12 cellular contexts compared by ENCODE assay signal in the genomic region with DNA sequence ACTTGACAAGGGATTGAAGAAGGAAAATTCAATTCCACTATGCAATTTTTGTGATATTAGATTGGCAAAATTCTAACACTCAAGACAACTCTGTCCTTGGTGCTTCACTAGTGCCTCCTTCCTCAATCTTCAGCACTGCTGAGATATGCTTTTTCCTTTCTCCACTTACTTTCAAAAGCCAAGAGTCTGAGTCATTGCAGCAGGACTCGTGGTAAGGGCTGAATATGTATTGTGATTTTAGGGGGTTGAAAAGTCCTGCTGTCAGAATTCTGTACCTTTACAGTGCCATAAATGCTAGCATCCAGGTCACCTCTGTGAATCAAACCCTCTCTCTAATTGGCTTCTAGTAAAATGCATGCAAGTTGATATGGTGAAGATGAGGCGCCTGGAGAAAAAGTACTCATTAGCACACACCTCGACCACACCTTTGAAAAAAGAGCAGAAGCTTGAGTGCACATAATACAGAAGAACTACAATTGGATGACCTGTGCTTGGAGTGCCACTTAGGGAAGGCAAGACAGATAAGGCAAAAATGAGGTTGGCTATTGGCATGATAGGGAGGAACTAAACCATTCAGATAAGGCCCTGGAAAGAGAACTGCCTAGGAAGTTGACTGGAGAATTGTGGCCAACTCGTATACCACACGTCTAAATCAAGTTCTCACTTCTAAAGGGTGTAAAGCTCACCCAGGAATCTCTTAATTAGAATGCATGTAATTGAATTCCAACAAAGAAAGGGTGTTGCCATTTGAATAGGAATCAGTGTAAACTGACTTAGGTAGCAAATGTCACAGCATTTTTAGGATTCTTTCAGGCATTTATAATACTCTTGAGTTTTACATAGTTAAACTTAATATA. TPM values are rescaled to one million over a fixed set of nuclear protein-coding genes. Genes with fewer than 3 reads are reported as not detected.
DNase-seq lines count a peak whose midpoint lies in the region; ATAC-seq and TF ChIP-seq lines count a peak whose summit lies in the region.
"Had no signal": no experiment of that assay in that cellular context is flagged by ENCODE, and none has a peak within 500 bp of the region (broad histone marks: within the 10 kb centered on the region; RNA-seq: fewer than 3 reads in every experiment).

No MANE protein-coding gene starts in this region.

- TF ChIP-seq CTCF in WTC11 (IDR thresholded peaks at IDR 0.05): no peak

- H3K4me3 Mint-ChIP-seq in WTC11 (no peak overlapping the region), immature natural killer cell (no peak overlapping the region)
- H3K4me3 Mint-ChIP-seq in activated CD8-positive, alpha-beta memory T cell treated with anti-CD3 and anti-CD28 coated beads, Interleukin-2, amount 10 ng/mL, durations not matched to agents 7 days and 5 days: no peak overlapping the region

- H3K27me3 Mint-ChIP-seq in WTC11 (ENCODE audit: low read depth): no peaks in the 10 kb centered on the region
- H3K27me3 Mint-ChIP-seq in immature natural killer cell (ENCODE audit: low read depth in 3 of 3): peaks cover 0 to 4% (median 0%) of the 10 kb centered on the region in 3 donors
- no peaks in the 10 kb centered on the region for H3K27me3 Mint-ChIP-seq in activated CD8-positive, alpha-beta memory T cell treated with anti-CD3 and anti-CD28 coated beads, Interleukin-2, amount 10 ng/mL, durations not matched to agents 7 days and 5 days

- peaks cover 17% of the 10 kb centered on the region for H3K4me1 Mint-ChIP-seq in WTC11
- H3K4me1 Mint-ChIP-seq in immature natural killer cell: no peaks in the 10 kb centered on the region
- no peaks in the 10 kb centered on the region for H3K4me1 Mint-ChIP-seq in activated CD8-positive, alpha-beta memory T cell treated with anti-CD3 and anti-CD28 coated beads, Interleukin-2, amount 10 ng/mL, durations not matched to agents 7 days and 5 days

- H3K9me3 Mint-ChIP-seq in WTC11: peaks cover 4% of the 10 kb centered on the region
- peaks cover 0 to 4% (median 0%) of the 10 kb centered on the region in 6 donors for H3K9me3 Mint-ChIP-seq in immature natural killer cell
- peaks cover 7% of the 10 kb centered on the region for H3K9me3 Mint-ChIP-seq in activated CD8-positive, alpha-beta memory T cell treated with anti-CD3 and anti-CD28 coated beads, Interleukin-2, amount 10 ng/mL, durations not matched to agents 7 days and 5 days (ENCODE audit: low read depth)

- H3K27ac Mint-ChIP-seq in WTC11 (no peak overlapping the region), immature natural killer cell (no peak overlapping the region)
- no peak overlapping the region for H3K27ac Mint-ChIP-seq in activated CD8-positive, alpha-beta memory T cell treated with anti-CD3 and anti-CD28 coated beads, Interleukin-2, amount 10 ng/mL, durations not matched to agents 7 days and 5 days

- H3K36me3 Mint-ChIP-seq in WTC11: peaks cover 4% of the 10 kb centered on the region
- peaks cover 0 to 3% (median 0%) of the 10 kb centered on the region in 3 donors for H3K36me3 Mint-ChIP-seq in immature natural killer cell
- no peaks in the 10 kb centered on the region for H3K36me3 Mint-ChIP-seq in activated CD8-positive, alpha-beta memory T cell treated with anti-CD3 and anti-CD28 coated beads, Interleukin-2, amount 10 ng/mL, durations not matched to agents 7 days and 5 days

- peak; percentile 44 for DNase-seq in AG08395 (ENCODE audit: low spot score)
- peak; percentile 24 for DNase-seq in HS-5 (ENCODE audit: low read depth)
- no peak for DNase-seq in WTC11 (ENCODE audit: low spot score)
- DNase-seq in iPS-NIHi11 (ENCODE audit: low spot score): peak; percentile 13
- DNase-seq in NCI-H345 treated with DMSO at 0.1 percent for 48 hours (lab: John Stamatoyannopoulos, UW; ENCODE audit: unreplicated experiment): no peak
- DNase-seq in NCI-H1436 (lab: John Stamatoyannopoulos, UW): no peak
- DNase-seq in immature natural killer cell: no peak
- no peak for DNase-seq in activated CD8-positive, alpha-beta memory T cell treated with anti-CD3 and anti-CD28 coated beads, Interleukin-2, amount 10 ng/mL, durations not matched to agents 7 days and 5 days
- DNase-seq: NCI-H446 treated with DMSO at 0.1 percent for 48 hours; stimulated activated naive CD4-positive, alpha-beta T cell; SW 1271 had no signal

- CTCF ChIA-PET in WTC11 (lab: Charles Lee): no interaction called here
- CTCF ChIA-PET in activated CD8-positive, alpha-beta memory T cell treated with anti-CD3 and anti-CD28 coated beads, Interleukin-2, amount 10 ng/mL, durations not matched to agents 7 days and 5 days (lab: Charles Lee): no interaction called here

- peak; percentile 59 for ATAC-seq in WTC11
- no peak for ATAC-seq in activated CD8-positive, alpha-beta memory T cell treated with anti-CD3 and anti-CD28 coated beads, Interleukin-2, amount 10 ng/mL, durations not matched to agents 7 days and 5 days

- POLR2A ChIA-PET in WTC11 (lab: Charles Lee): no interaction called here

TF ChIP-seq in WTC11, 78 proteins besides CTCF, POLR2A, EP300 and RAD21:
- TF ChIP-seq FOXK1 (CRISPR knock-in tag; IDR thresholded peaks at IDR 0.05): no peak
- TF ChIP-seq ZNF232 (CRISPR knock-in tag; IDR thresholded peaks at IDR 0.05): no peak
- no peak for TF ChIP-seq NFATC4 (CRISPR knock-in tag; IDR thresholded peaks at IDR 0.05)

RNA-seq across cellular contexts. Expression of gene FAM83B, which starts 43.6 kb away (rescaled TPM):
- 3.9 to 4.2 TPM (median 4.0 TPM) in 3 replicates for total RNA-seq in WTC11 (2021)
- not detected for polyA plus RNA-seq in immature natural killer cell
- not detected for total RNA-seq in activated CD8-positive, alpha-beta memory T cell treated with anti-CD3 and anti-CD28 coated beads, Interleukin-2, amount 10 ng/mL, durations not matched to agents 7 days and 5 days
- total RNA-seq: activated CD8-positive, alpha-beta memory T cell treated with anti-CD3 and anti-CD28 coated beads for 36 hours had no signal

Comparison
In these comparisons a context has a peak if more than half of its experiments do, and no peak if none do; other contexts are left out.
1. DNase-seq: peak in AG08395 (single experiment), HS-5 (single experiment) and iPS-NIHi11 (single experiment); none in WTC11 (single experiment), NCI-H345 treated with DMSO at 0.1 percent for 48 hours (single experiment), NCI-H1436 (single experiment), immature natural killer cell (0 of 3) and activated CD8-positive, alpha-beta memory T cell treated with anti-CD3 and anti-CD28 coated beads, Interleukin-2, amount 10 ng/mL, durations not matched to agents 7 days and 5 days (single experiment).